ENCODE assay signal across 8 cellular contexts in genomic region chr14:102320671-102321455, GRCh38. TPM values are rescaled to one million over a fixed set of nuclear protein-coding genes. Genes with fewer than 3 reads are reported as not detected.
DNase-seq lines count a peak whose midpoint lies in the region; ATAC-seq and TF ChIP-seq lines count a peak whose summit lies in the region.

No MANE protein-coding gene starts in this region.

- peak overlapping the region; percentile 75 to 96 for H3K9ac ChIP-seq in duodenal mucosa (ENCODE audit: low read depth in 1 of 2, low read length in 2 of 2)

- no peak for TF ChIP-seq CTCF in BJ (IDR thresholded peaks at IDR 0.05; ENCODE audit: insufficient read depth, low read depth, low read length)
- TF ChIP-seq CTCF in NB4 (IDR thresholded peaks at IDR 0.05; ENCODE audit: low read depth, low read length): no peak
- TF ChIP-seq CTCF in neural crest cell (conservative IDR thresholded peaks at IDR 0.05): no peak

- peaks cover 50% of the 10 kb centered on the region for H3K4me1 Mint-ChIP-seq in neural crest cell

- peak overlapping the region; percentile 65 for H3K4me3 ChIP-seq in BJ (ENCODE audit: low read depth, low read length)
- H3K4me3 ChIP-seq in NB4 (ENCODE audit: low read depth, low read length): peak overlapping the region; percentile 75
- peak overlapping the region; percentile 77 to 90 for H3K4me3 ChIP-seq in duodenal mucosa (ENCODE audit: low read depth in 1 of 2, low read length in 2 of 2)

- peaks cover 15% of the 10 kb centered on the region for H3K27me3 Mint-ChIP-seq in neural crest cell (ENCODE audit: low read depth)

- H3K27ac ChIP-seq in duodenal mucosa (ENCODE audit: low read depth, low read length): no peak overlapping the region

- no peaks in the 10 kb centered on the region for H3K9me3 ChIP-seq in duodenal mucosa (ENCODE audit: control insufficient read depth in 1 of 2, low read length in 2 of 2)

- no peak overlapping the region for H3K27ac Mint-ChIP-seq in neural crest cell (ENCODE audit: unreplicated experiment)

- peaks cover under 1% of the 10 kb centered on the region for H3K36me3 ChIP-seq in BJ (ENCODE audit: control insufficient read depth, insufficient read depth, low read length)
- H3K36me3 ChIP-seq in duodenal mucosa (ENCODE audit: control insufficient read depth in 1 of 2, insufficient read depth in 2 of 2, low read length in 2 of 2): peaks cover 1 to 2% of the 10 kb centered on the region in 2 donors

- POLR2A ChIA-PET in BJ (lab: Charles Lee): interaction anchor here (0.8 kb wide), 1 partner anchor 242 kb away, joined by 3 read pairs; no protein-coding TSS in a partner anchor

- H3K36me3 Mint-ChIP-seq in neural crest cell (ENCODE audit: low read depth): peaks cover 2% of the 10 kb centered on the region

- peaks cover 40 to 55% of the 10 kb centered on the region in 2 donors for H3K4me1 ChIP-seq in duodenal mucosa (ENCODE audit: control insufficient read depth in 1 of 2, insufficient read depth in 2 of 2, low read length in 2 of 2)

- peak overlapping the region; percentile 94 for H3K4me3 Mint-ChIP-seq in neural crest cell

- no peaks in the 10 kb centered on the region for H3K27me3 ChIP-seq in BJ (ENCODE audit: control insufficient read depth, insufficient read depth, low read length)
- no peaks in the 10 kb centered on the region for H3K27me3 ChIP-seq in duodenal mucosa (ENCODE audit: control insufficient read depth in 1 of 2, insufficient read depth in 2 of 2, low read length in 2 of 2)

- no peaks in the 10 kb centered on the region for H3K9me3 Mint-ChIP-seq in neural crest cell

- TF ChIP-seq POLR2A in NB4 (IDR thresholded peaks at IDR 0.05; ENCODE audit: extremely low read depth, insufficient read length): no peak

- CTCF ChIA-PET in BJ (lab: Yijun Ruan, JAX): interaction anchor here (1.0 to 1.6 kb wide), 4 partner anchors 10 to 359 kb away, joined by 3 to 7 read pairs (median 4); no protein-coding TSS in a partner anchor

- DNase-seq in BJ (ENCODE audit: low read depth) (no peak), NB4 (ENCODE audit: low read depth) (no peak), neural crest cell (ENCODE audit: low read depth, low spot score) (no peak), SW 1271 (lab: John Stamatoyannopoulos, UW) (no peak), GDM1 (lab: John Stamatoyannopoulos, UW) (no peak)
- no peak for DNase-seq in central memory CD4-positive, alpha-beta T cell

- no peak for ATAC-seq in GM21723 (IDR thresholded peaks at IDR 0.05; ENCODE audit: unreplicated experiment)

RNA-seq across cellular contexts. Expression of gene ZNF839, which starts 1.3 kb away (rescaled TPM):
- polyA plus RNA-seq in BJ (2011; rRNA removed): 8.3 and 9.0 TPM in 2 replicates
- polyA minus RNA-seq in BJ (2011; rRNA and poly(A)+ RNA removed): 5.7 and 8.3 TPM in 2 replicates
- total RNA-seq in neural crest cell: 15.9 and 16.1 TPM in 2 replicates

RNA-seq across cellular contexts. Expression of gene MOK, which starts 15.9 kb away (rescaled TPM):
- polyA plus RNA-seq in BJ (2011; rRNA removed): 20.5 and 26.0 TPM in 2 replicates
- polyA minus RNA-seq in BJ (2011; rRNA and poly(A)+ RNA removed): 15.9 and 23.4 TPM in 2 replicates
- total RNA-seq in neural crest cell: 16.7 and 18.2 TPM in 2 replicates

RNA-seq across cellular contexts. Expression of gene CINP, which starts 41.8 kb away (rescaled TPM):
- 46.0 and 49.1 TPM in 2 replicates for polyA plus RNA-seq in BJ (2011; rRNA removed)
- polyA minus RNA-seq in BJ (2011; rRNA and poly(A)+ RNA removed): 27.9 and 41.5 TPM in 2 replicates
- 35.5 and 37.3 TPM in 2 replicates for total RNA-seq in neural crest cell

RNA-seq across cellular contexts. Expression of gene TECPR2, which starts 41.9 kb away (rescaled TPM):
- polyA plus RNA-seq in BJ (2011; rRNA removed): 10.1 and 11.7 TPM in 2 replicates
- 20.0 and 24.1 TPM in 2 replicates for polyA minus RNA-seq in BJ (2011; rRNA and poly(A)+ RNA removed)
- 27.0 and 28.3 TPM in 2 replicates for total RNA-seq in neural crest cell
